In the genomic region with DNA sequence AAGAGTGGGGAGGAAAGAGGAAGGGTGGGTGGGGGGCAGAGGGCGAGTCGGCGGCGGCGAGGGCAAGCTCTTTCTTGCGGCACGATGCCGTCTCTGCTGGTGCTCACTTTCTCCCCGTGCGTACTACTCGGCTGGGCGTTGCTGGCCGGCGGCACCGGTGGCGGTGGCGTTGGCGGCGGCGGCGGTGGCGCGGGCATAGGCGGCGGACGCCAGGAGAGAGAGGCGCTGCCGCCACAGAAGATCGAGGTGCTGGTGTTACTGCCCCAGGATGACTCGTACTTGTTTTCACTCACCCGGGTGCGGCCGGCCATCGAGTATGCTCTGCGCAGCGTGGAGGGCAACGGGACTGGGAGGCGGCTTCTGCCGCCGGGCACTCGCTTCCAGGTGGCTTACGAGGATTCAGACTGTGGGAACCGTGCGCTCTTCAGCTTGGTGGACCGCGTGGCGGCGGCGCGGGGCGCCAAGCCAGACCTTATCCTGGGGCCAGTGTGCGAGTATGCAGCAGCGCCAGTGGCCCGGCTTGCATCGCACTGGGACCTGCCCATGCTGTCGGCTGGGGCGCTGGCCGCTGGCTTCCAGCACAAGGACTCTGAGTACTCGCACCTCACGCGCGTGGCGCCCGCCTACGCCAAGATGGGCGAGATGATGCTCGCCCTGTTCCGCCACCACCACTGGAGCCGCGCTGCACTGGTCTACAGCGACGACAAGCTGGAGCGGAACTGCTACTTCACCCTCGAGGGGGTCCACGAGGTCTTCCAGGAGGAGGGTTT, we compare ENCODE assay signal across 8 cellular contexts. TPM values are rescaled to one million over a fixed set of nuclear protein-coding genes. Genes with fewer than 3 reads are reported as not detected.
A peak's percentile ranks its signal among the peaks of the same experiment; 100 is the strongest.
DNase-seq lines count a peak whose midpoint lies in the region; ATAC-seq and TF ChIP-seq lines count a peak whose summit lies in the region.

No MANE protein-coding gene starts in this region.

- CTCF ChIA-PET in T-cell (lab: Charles Lee), result no interaction called here

- no peaks in the 10 kb centered on the region for H3K9me3 Mint-ChIP-seq in T-cell

- peak overlapping the region in 2 of 3 donors; percentile 52 to 70 for H3K4me3 Mint-ChIP-seq in T-cell

- DNase-seq in EH (ENCODE audit: low read depth) (peak; percentile 62), T-cell (no peak), foreskin fibroblast (peak; percentile 48 to 71), posterior vena cava (ENCODE audit: low spot score) (peak; percentile 84), NCI-H2081 (lab: John Stamatoyannopoulos, UW) (no peak)
- no peak for DNase-seq in effector CD4-positive, alpha-beta T cell

- POLR2A ChIA-PET in T-cell (lab: Charles Lee), result no interaction called here

- peaks cover 53 to 71% of the 10 kb centered on the region in 2 donors for H3K27me3 Mint-ChIP-seq in T-cell

- no peak overlapping the region for H3K27ac Mint-ChIP-seq in T-cell

- no peaks in the 10 kb centered on the region for H3K36me3 Mint-ChIP-seq in T-cell

- H3K4me1 Mint-ChIP-seq in T-cell, result peaks cover 30 to 37% (median 35%) of the 10 kb centered on the region in 3 donors

- ATAC-seq in T-cell (replicated peaks in 1 of 4), result peak in 1 of 4 experiments; percentile 27
- ATAC-seq in HG02840 (IDR thresholded peaks at IDR 0.05; ENCODE audit: low FRiP score, unreplicated experiment), result no peak
- no peak for ATAC-seq in HG03571 (IDR thresholded peaks at IDR 0.05; ENCODE audit: unreplicated experiment)

- H3K4me3 ChIP-seq in foreskin fibroblast (ENCODE audit: low read depth in 1 of 2, low read length in 2 of 2), result peak overlapping the region; percentile 64 to 95

- intact Hi-C loops in posterior vena cava (cut with DNase I), result loop anchor here (5.0 to 10.0 kb wide), 2 partner anchors 583 to 705 kb away; no protein-coding TSS in a partner anchor

- no peak for TF ChIP-seq CTCF in foreskin fibroblast (IDR thresholded peaks at IDR 0.05; ENCODE audit: low read depth, low read length)

RNA-seq across cellular contexts. Expression of a gene that starts 0.8 kb away (rescaled TPM):
- total RNA-seq in T-cell (under 1 TPM; 0.28 to 0.83 (median 0.54) TPM), posterior vena cava (1 to 10 TPM; 4.3 to 6.5 TPM)

Comparison
In these comparisons a context has a peak if more than half of its experiments do, and no peak if none do; other contexts are left out.
1. DNase-seq: peak in EH (single experiment), foreskin fibroblast (2 of 2) and posterior vena cava (single experiment); none in T-cell (0 of 34), NCI-H2081 (0 of 2) and effector CD4-positive, alpha-beta T cell (single experiment).